ENCODE assay signal across 2 cellular contexts in genomic region chr16:77186298-77186697, GRCh38. TPM values are rescaled to one million over a fixed set of nuclear protein-coding genes. Genes with fewer than 3 reads are reported as not detected.
"Had no signal": no experiment of that assay in that cellular context is flagged by ENCODE, and none has a peak within 500 bp of the region (broad histone marks: within the 10 kb centered on the region; RNA-seq: fewer than 3 reads in every experiment).

No MANE protein-coding gene starts in this region.

RNA-seq across cellular contexts. Expression of gene SYCE1L, which starts 12.9 kb away (rescaled TPM):
- total RNA-seq: occipital lobe, osteoblast had no signal
